Comparison of ENCODE assay signal across 14 cellular contexts in the genomic region with DNA sequence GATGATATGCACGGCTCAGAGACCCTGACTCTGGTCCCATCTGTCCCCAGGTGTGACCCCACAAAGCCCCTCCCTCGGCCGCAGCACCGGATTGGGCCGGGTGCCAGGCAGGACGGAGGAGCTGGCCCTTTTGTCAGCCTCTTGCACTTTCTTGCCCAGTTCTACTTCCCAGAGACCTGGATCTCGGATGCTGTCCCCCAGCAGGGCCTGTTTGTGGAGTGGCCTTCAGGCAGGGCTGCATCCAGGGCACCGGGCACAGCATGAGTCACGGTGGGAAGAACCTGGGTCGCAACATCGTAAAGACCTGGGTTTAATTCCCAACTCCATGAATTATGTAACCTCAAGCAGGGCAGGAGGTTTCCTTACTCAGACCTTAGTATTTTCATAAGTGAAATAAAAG.
A peak's percentile ranks its signal among the peaks of the same experiment; 100 is the strongest.
DNase-seq lines count a peak whose midpoint lies in the region; ATAC-seq and TF ChIP-seq lines count a peak whose summit lies in the region.
"Had no signal": no experiment of that assay in that cellular context is flagged by ENCODE, and none has a peak within 500 bp of the region (broad histone marks: within the 10 kb centered on the region; RNA-seq: fewer than 3 reads in every experiment).

No MANE protein-coding gene starts in this region.

- no peak overlapping the region for H2BK12ac ChIP-seq in neuronal stem cell (ENCODE audit: low read length)

- H3K9me3 ChIP-seq in mammary epithelial cell (replicated peaks; ENCODE audit: insufficient read depth, low read length), result no peaks in the 10 kb centered on the region
- no peaks in the 10 kb centered on the region for H3K9me3 ChIP-seq in neuronal stem cell (replicated peaks in 1 of 2; ENCODE audit: control insufficient read depth in 2 of 2, insufficient read depth in 1 of 2, low read depth in 1 of 2, low read length in 2 of 2)
- H3K9me3 ChIP-seq: BLaER1 treated with 17β-estradiol and CSF1 and Interleukin-3, amounts not matched to agents 10 nM and 100 nM had no signal

- POLR2A ChIA-PET in MCF 10A (lab: Yijun Ruan, JAX), result no interaction called here

- H3K27ac ChIP-seq in mammary epithelial cell (ENCODE audit: insufficient read depth, low read depth, low read length), result no peak overlapping the region
- H3K27ac ChIP-seq in neuronal stem cell (replicated peaks; ENCODE audit: low read length), result no peak overlapping the region
- H3K27ac ChIP-seq: 22Rv1; BLaER1 treated with 17β-estradiol and CSF1 and Interleukin-3, amounts not matched to agents 10 nM and 100 nM had no signal

- H3K9ac ChIP-seq in mammary epithelial cell (ENCODE audit: insufficient read depth, low read length) (no peak overlapping the region), neuronal stem cell (ENCODE audit: low read depth, low read length, poor library complexity) (no peak overlapping the region)
- H3K9ac ChIP-seq: BLaER1 treated with 17β-estradiol and CSF1 and Interleukin-3, amounts not matched to agents 10 nM and 100 nM had no signal

- no peak overlapping the region for H2BK120ac ChIP-seq in neuronal stem cell (ENCODE audit: low read depth, low read length)

- H3K4me1 ChIP-seq in mammary epithelial cell (ENCODE audit: insufficient read depth, low read length) (no peaks in the 10 kb centered on the region), neuronal stem cell (ENCODE audit: control insufficient read depth in 2 of 2, insufficient read depth in 1 of 2, low read depth in 1 of 2, low read length in 2 of 2) (peaks cover 5 to 10% of the 10 kb centered on the region in 2 donors)

- 66% methylated on average over 11 of the region's 11 CpGs for WGBS in mammary epithelial cell (ENCODE audit: low coverage, missing lambda C conversion rate)
- no CpG with 5 or more reads among the region's 11 CpGs for WGBS in neuronal stem cell (ENCODE audit: extremely low coverage in 2 of 2, insufficient read length in 2 of 2, insufficient replicate concordance in 1 of 2), 2 donors

- H3K79me2 ChIP-seq in mammary epithelial cell (ENCODE audit: insufficient read depth, low read length), result no peaks in the 10 kb centered on the region

- no peak overlapping the region for H3K14ac ChIP-seq in neuronal stem cell (ENCODE audit: low read length)

- TF ChIP-seq CTCF in MCF 10A (IDR thresholded peaks at IDR 0.05; ENCODE audit: unreplicated experiment) (no peak), mammary epithelial cell (conservative IDR thresholded peaks at IDR 0.05 in 1 of 2, IDR thresholded peaks at IDR 0.05 in 1 of 2; ENCODE audit: extremely low read depth in 1 of 2, insufficient read depth in 1 of 2, low read depth in 1 of 2, low read length in 2 of 2) (no peak)

- no peak overlapping the region for H4K91ac ChIP-seq in neuronal stem cell (ENCODE audit: low read depth, low read length, poor library complexity)

- H2BK5ac ChIP-seq in neuronal stem cell (ENCODE audit: low read length), result no peak overlapping the region

- no peak overlapping the region for H3K23ac ChIP-seq in neuronal stem cell (ENCODE audit: low read depth, low read length, poor library complexity)

- in situ Hi-C loops in mammary epithelial cell (cut with MboI; ENCODE audit: low sequenced_read_pairs in 2 of 2), result no loop called here

- H4K8ac ChIP-seq in neuronal stem cell (ENCODE audit: low read depth, low read length), result no peak overlapping the region

- H3K36me3 ChIP-seq in mammary epithelial cell (ENCODE audit: insufficient read depth, low read length) (no peaks in the 10 kb centered on the region), neuronal stem cell (replicated peaks in 1 of 2; ENCODE audit: control insufficient read depth in 2 of 2, insufficient read depth in 2 of 2, low read length in 2 of 2) (peaks cover 2 to 13% of the 10 kb centered on the region in 2 donors)

- H2AK5ac ChIP-seq in neuronal stem cell (ENCODE audit: low read depth, low read length), result no peak overlapping the region

- BruUV-seq in MCF 10A (replicated peaks; lab: Mats Ljungman, UMichigan) (no TSS peak), mammary epithelial cell (replicated peaks; lab: Mats Ljungman, UMichigan) (no TSS peak)

- no peaks in the 10 kb centered on the region for H3K9me3 Mint-ChIP-seq in MCF 10A (ENCODE audit: unreplicated experiment)
- H3K9me3 Mint-ChIP-seq: CD8-positive, alpha-beta T cell; IgD-negative memory B cell had no signal

- H3K27me3 ChIP-seq in mammary epithelial cell (ENCODE audit: insufficient read depth, low read length) (no peaks in the 10 kb centered on the region), neuronal stem cell (ENCODE audit: control insufficient read depth in 3 of 3, insufficient read depth in 3 of 3, low read depth in 1 of 3, low read length in 3 of 3) (no peaks in the 10 kb centered on the region)
- H3K27me3 ChIP-seq: BLaER1 treated with 17β-estradiol and CSF1 and Interleukin-3, amounts not matched to agents 10 nM and 100 nM had no signal

- no peak overlapping the region for H3K27ac Mint-ChIP-seq in MCF 10A (ENCODE audit: low read depth, unreplicated experiment)
- H3K27ac Mint-ChIP-seq: B cell; CD8-positive, alpha-beta T cell had no signal

- H3K79me1 ChIP-seq in neuronal stem cell (ENCODE audit: low read depth, low read length), result no peaks in the 10 kb centered on the region

- no peak overlapping the region for H3K4me3 Mint-ChIP-seq in MCF 10A (ENCODE audit: unreplicated experiment)
- H3K4me3 Mint-ChIP-seq: B cell; CD8-positive, alpha-beta T cell; H9; IgD-negative memory B cell had no signal

- H3K4me1 Mint-ChIP-seq in MCF 10A (ENCODE audit: insufficient read depth, unreplicated experiment), result no peaks in the 10 kb centered on the region

- ATAC-seq in esophagus mucosa, result peak; percentile 36
- ATAC-seq: CD8-positive, alpha-beta T cell had no signal

- intact Hi-C loops in MCF 10A (cut with micrococcal nuclease), result loop anchor here (5.0 to 10.0 kb wide), 2 partner anchors 106 to 246 kb away; no protein-coding TSS in a partner anchor
- intact Hi-C loops in mammary epithelial cell (cut with micrococcal nuclease), result no loop called here

- peak overlapping the region; percentile 67 for H3K18ac ChIP-seq in neuronal stem cell (ENCODE audit: low read length)

- DNase-seq in MCF 10A (ENCODE audit: unreplicated experiment), result peak; percentile 12
- DNase-seq in mammary epithelial cell, result no peak
- no peak for DNase-seq in neuronal stem cell (ENCODE audit: low spot score)
- DNase-seq in stimulated activated CD4-positive, alpha-beta T cell treated with anti-CD3 and anti-CD28 coated beads, Interleukin-2, amount 100 ng/mL, for 48 hours, result no peak
- DNase-seq in NCI-H82 (lab: John Stamatoyannopoulos, UW), result no peak
- DNase-seq in middle frontal gyrus (ENCODE audit: extremely low spot score, low spot score), result no peak
- DNase-seq: CD8-positive, alpha-beta T cell; DMS 273 treated with DMSO at 0.1 percent for 48 hours; H9 had no signal

- H3K4me2 ChIP-seq in mammary epithelial cell (ENCODE audit: insufficient read depth, low read depth, low read length), result no peak overlapping the region
- H3K4me2 ChIP-seq in neuronal stem cell (ENCODE audit: insufficient read depth, low read length, poor library complexity, severe bottlenecking), result no peak overlapping the region
- H3K4me2 ChIP-seq: BLaER1 treated with 17β-estradiol and CSF1 and Interleukin-3, amounts not matched to agents 10 nM and 100 nM had no signal

- no peak overlapping the region for H3K4ac ChIP-seq in neuronal stem cell (ENCODE audit: low read length)

- H3K27me3 Mint-ChIP-seq in MCF 10A (ENCODE audit: insufficient read depth, unreplicated experiment), result no peaks in the 10 kb centered on the region
- H3K27me3 Mint-ChIP-seq: B cell, IgD-negative memory B cell had no signal

- no peak overlapping the region for H2AFZ ChIP-seq in mammary epithelial cell (ENCODE audit: low read depth, low read length)
- H2AFZ ChIP-seq in neuronal stem cell (ENCODE audit: low read length), result no peak overlapping the region

- H3K4me3 ChIP-seq in mammary epithelial cell (replicated peaks in 1 of 3; ENCODE audit: insufficient read depth in 1 of 3, low read depth in 2 of 3, low read length in 3 of 3), result no peak overlapping the region
- H3K4me3 ChIP-seq in neuronal stem cell (ENCODE audit: low read length in 2 of 2), result no peak overlapping the region
- H3K4me3 ChIP-seq: BLaER1 treated with 17β-estradiol and CSF1 and Interleukin-3, amounts not matched to agents 10 nM and 100 nM had no signal

- H2BK15ac ChIP-seq in neuronal stem cell (ENCODE audit: low read length), result no peak overlapping the region

- dilution Hi-C loops in mammary epithelial cell (cut with HindIII; ENCODE audit: low sequenced_read_pairs), result loop anchor here (5.0 kb wide), 2 partner anchors 64 to 81 kb away; no protein-coding TSS in a partner anchor

- H4K20me1 ChIP-seq in mammary epithelial cell (ENCODE audit: insufficient read depth, low read length), result no peaks in the 10 kb centered on the region

- H3K36me3 Mint-ChIP-seq in MCF 10A (ENCODE audit: insufficient read depth, unreplicated experiment), result peaks cover 19% of the 10 kb centered on the region

- CTCF ChIA-PET in MCF 10A (lab: Yijun Ruan, JAX), result no interaction called here
- CTCF ChIA-PET in mammary epithelial cell (lab: Charles Lee; ENCODE audit: low non-redundant PET), result no interaction called here
